Comparison of ENCODE assay signal across 1 cellular context in the genomic region with DNA sequence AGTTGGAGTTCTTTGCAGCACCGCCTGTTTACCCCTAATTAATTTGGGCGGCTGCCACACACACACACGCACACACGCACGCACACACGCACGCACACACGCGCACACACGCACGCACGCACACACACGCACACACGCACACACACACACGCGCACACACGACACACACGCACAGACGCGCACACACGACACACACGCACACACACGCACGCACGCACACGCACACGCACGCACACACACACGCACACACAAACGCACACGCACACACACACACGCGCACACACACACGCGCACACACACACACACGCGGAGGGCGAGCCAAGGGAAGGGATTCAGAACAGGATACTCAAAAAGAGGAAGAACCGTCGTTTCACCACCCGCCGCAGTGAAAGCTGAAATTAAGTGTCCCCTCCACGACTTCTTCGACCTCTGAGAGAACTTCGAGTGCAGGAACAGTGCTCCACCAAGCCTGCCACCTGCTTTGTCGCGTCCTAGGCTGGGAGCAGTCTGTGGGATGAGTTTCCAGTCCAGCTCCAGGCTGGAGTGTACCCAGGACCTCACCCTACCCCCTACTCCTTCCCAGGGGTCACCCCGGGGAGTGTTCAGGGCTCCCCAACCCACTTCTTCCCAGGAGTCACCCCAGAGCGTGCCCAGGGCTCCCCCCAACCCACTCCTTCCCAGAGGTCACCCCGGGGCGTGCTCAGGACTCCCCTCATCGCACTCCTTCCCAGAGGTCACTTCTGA.
TF ChIP-seq lines count a peak whose summit lies in the region.

No MANE protein-coding gene starts in this region.

TF ChIP-seq in K562, 482 proteins besides CTCF, POLR2A, EP300 and RAD21 (continued from another document and continues in another):
- TF ChIP-seq FOXK1 (CRISPR knock-in tag; IDR thresholded peaks at IDR 0.05; ENCODE audit: borderline replicate concordance) (no peak), ASH1L (IDR thresholded peaks at IDR 0.05; ENCODE audit: borderline replicate concordance, low read depth, partially characterized antibody) (no peak), KDM1A (IDR thresholded peaks at IDR 0.05) (no peak), BCOR (IDR thresholded peaks at IDR 0.05) (no peak), CUX1 (CRISPR knock-in tag; IDR thresholded peaks at IDR 0.05) (0 out of 2 replicates have a peak, but pooled peaks have one; percentile 25), ZNF282 (CRISPR knock-in tag; IDR thresholded peaks at IDR 0.05) (no peak), ZNF507 (tag; conservative IDR thresholded peaks at IDR 0.05) (no peak), RFX1 (IDR thresholded peaks at IDR 0.05) (no peak), KAT7 (CRISPR knock-in tag; IDR thresholded peaks at IDR 0.05; ENCODE audit: borderline replicate concordance) (no peak), MED1 (CRISPR knock-in tag; IDR thresholded peaks at IDR 0.05; ENCODE audit: borderline replicate concordance) (no peak), FOXO4 (CRISPR knock-in tag; IDR thresholded peaks at IDR 0.05) (no peak), ZNF639 (CRISPR knock-in tag; conservative IDR thresholded peaks at IDR 0.05 in 1 of 2, IDR thresholded peaks at IDR 0.05 in 1 of 2) (peak in 1 of 2 experiments; percentile 69; a peak in 1 of 4 replicates), ZBTB43 (CRISPR knock-in tag; IDR thresholded peaks at IDR 0.05) (peak; percentile 100), PTRF (tag; IDR thresholded peaks at IDR 0.05) (no peak), ELF1 (tag; IDR thresholded peaks at IDR 0.05) (no peak), ZNF3 (CRISPR knock-in tag; IDR thresholded peaks at IDR 0.05) (no peak), ZNF431 (CRISPR knock-in tag; IDR thresholded peaks at IDR 0.05) (peak; percentile 56; the same call in 1 of the 2 replicates), ZNF133 (CRISPR knock-in tag; IDR thresholded peaks at IDR 0.05) (no peak), NRF1 (conservative IDR thresholded peaks at IDR 0.05 in 1 of 2, IDR thresholded peaks at IDR 0.05 in 1 of 2) (no peak), NCOR1 (IDR thresholded peaks at IDR 0.05) (no peak), SAFB (IDR thresholded peaks at IDR 0.05; ENCODE audit: borderline replicate concordance, low read depth, low read length) (no peak), MLLT1 (IDR thresholded peaks at IDR 0.05) (peak; percentile 43 to 57; a peak in 1 of 4 replicates), JUN (IDR thresholded peaks at IDR 0.05; ENCODE audit: borderline replicate concordance, low read depth, low read length) (no peak), JUN (CRISPR knock-in tag; IDR thresholded peaks at IDR 0.05; ENCODE audit: borderline replicate concordance) (0 out of 2 replicates have a peak, but pooled peaks have one; percentile 57), NCOA6 (IDR thresholded peaks at IDR 0.05) (no peak), TCFL5 (CRISPR knock-in tag; conservative IDR thresholded peaks at IDR 0.05) (no peak), NCOA2 (IDR thresholded peaks at IDR 0.05; ENCODE audit: partially characterized antibody in 2 of 2) (no peak)
- TF ChIP-seq, protein P1, sequence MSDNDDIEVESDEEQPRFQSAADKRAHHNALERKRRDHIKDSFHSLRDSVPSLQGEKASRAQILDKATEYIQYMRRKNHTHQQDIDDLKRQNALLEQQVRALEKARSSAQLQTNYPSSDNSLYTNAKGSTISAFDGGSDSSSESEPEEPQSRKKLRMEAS (CRISPR knock-in tag; IDR thresholded peaks at IDR 0.05): peak; percentile 74
- TF ChIP-seq, protein P2, sequence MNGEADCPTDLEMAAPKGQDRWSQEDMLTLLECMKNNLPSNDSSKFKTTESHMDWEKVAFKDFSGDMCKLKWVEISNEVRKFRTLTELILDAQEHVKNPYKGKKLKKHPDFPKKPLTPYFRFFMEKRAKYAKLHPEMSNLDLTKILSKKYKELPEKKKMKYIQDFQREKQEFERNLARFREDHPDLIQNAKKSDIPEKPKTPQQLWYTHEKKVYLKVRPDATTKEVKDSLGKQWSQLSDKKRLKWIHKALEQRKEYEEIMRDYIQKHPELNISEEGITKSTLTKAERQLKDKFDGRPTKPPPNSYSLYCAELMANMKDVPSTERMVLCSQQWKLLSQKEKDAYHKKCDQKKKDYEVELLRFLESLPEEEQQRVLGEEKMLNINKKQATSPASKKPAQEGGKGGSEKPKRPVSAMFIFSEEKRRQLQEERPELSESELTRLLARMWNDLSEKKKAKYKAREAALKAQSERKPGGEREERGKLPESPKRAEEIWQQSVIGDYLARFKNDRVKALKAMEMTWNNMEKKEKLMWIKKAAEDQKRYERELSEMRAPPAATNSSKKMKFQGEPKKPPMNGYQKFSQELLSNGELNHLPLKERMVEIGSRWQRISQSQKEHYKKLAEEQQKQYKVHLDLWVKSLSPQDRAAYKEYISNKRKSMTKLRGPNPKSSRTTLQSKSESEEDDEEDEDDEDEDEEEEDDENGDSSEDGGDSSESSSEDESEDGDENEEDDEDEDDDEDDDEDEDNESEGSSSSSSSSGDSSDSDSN (IDR thresholded peaks at IDR 0.05; ENCODE audit: borderline replicate concordance in 1 of 2, low read depth in 2 of 2, low read length in 2 of 2): no peak
- TF ChIP-seq, protein P3, sequence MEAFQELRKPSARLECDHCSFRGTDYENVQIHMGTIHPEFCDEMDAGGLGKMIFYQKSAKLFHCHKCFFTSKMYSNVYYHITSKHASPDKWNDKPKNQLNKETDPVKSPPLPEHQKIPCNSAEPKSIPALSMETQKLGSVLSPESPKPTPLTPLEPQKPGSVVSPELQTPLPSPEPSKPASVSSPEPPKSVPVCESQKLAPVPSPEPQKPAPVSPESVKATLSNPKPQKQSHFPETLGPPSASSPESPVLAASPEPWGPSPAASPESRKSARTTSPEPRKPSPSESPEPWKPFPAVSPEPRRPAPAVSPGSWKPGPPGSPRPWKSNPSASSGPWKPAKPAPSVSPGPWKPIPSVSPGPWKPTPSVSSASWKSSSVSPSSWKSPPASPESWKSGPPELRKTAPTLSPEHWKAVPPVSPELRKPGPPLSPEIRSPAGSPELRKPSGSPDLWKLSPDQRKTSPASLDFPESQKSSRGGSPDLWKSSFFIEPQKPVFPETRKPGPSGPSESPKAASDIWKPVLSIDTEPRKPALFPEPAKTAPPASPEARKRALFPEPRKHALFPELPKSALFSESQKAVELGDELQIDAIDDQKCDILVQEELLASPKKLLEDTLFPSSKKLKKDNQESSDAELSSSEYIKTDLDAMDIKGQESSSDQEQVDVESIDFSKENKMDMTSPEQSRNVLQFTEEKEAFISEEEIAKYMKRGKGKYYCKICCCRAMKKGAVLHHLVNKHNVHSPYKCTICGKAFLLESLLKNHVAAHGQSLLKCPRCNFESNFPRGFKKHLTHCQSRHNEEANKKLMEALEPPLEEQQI (IDR thresholded peaks at IDR 0.05): no peak
- TF ChIP-seq, protein P4, sequence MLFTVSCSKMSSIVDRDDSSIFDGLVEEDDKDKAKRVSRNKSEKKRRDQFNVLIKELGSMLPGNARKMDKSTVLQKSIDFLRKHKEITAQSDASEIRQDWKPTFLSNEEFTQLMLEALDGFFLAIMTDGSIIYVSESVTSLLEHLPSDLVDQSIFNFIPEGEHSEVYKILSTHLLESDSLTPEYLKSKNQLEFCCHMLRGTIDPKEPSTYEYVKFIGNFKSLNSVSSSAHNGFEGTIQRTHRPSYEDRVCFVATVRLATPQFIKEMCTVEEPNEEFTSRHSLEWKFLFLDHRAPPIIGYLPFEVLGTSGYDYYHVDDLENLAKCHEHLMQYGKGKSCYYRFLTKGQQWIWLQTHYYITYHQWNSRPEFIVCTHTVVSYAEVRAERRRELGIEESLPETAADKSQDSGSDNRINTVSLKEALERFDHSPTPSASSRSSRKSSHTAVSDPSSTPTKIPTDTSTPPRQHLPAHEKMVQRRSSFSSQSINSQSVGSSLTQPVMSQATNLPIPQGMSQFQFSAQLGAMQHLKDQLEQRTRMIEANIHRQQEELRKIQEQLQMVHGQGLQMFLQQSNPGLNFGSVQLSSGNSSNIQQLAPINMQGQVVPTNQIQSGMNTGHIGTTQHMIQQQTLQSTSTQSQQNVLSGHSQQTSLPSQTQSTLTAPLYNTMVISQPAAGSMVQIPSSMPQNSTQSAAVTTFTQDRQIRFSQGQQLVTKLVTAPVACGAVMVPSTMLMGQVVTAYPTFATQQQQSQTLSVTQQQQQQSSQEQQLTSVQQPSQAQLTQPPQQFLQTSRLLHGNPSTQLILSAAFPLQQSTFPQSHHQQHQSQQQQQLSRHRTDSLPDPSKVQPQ (CRISPR knock-in tag; IDR thresholded peaks at IDR 0.05; ENCODE audit: borderline replicate concordance): no peak
- TF ChIP-seq, protein P5, sequence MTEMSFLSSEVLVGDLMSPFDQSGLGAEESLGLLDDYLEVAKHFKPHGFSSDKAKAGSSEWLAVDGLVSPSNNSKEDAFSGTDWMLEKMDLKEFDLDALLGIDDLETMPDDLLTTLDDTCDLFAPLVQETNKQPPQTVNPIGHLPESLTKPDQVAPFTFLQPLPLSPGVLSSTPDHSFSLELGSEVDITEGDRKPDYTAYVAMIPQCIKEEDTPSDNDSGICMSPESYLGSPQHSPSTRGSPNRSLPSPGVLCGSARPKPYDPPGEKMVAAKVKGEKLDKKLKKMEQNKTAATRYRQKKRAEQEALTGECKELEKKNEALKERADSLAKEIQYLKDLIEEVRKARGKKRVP (CRISPR knock-in tag; IDR thresholded peaks at IDR 0.05): no peak
- TF ChIP-seq, protein P6, sequence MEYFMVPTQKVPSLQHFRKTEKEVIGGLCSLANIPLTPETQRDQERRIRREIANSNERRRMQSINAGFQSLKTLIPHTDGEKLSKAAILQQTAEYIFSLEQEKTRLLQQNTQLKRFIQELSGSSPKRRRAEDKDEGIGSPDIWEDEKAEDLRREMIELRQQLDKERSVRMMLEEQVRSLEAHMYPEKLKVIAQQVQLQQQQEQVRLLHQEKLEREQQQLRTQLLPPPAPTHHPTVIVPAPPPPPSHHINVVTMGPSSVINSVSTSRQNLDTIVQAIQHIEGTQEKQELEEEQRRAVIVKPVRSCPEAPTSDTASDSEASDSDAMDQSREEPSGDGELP (CRISPR knock-in tag; IDR thresholded peaks at IDR 0.05; ENCODE audit: borderline replicate concordance): no peak
